ENCODE assay signal across 1 cellular context in the genomic region with DNA sequence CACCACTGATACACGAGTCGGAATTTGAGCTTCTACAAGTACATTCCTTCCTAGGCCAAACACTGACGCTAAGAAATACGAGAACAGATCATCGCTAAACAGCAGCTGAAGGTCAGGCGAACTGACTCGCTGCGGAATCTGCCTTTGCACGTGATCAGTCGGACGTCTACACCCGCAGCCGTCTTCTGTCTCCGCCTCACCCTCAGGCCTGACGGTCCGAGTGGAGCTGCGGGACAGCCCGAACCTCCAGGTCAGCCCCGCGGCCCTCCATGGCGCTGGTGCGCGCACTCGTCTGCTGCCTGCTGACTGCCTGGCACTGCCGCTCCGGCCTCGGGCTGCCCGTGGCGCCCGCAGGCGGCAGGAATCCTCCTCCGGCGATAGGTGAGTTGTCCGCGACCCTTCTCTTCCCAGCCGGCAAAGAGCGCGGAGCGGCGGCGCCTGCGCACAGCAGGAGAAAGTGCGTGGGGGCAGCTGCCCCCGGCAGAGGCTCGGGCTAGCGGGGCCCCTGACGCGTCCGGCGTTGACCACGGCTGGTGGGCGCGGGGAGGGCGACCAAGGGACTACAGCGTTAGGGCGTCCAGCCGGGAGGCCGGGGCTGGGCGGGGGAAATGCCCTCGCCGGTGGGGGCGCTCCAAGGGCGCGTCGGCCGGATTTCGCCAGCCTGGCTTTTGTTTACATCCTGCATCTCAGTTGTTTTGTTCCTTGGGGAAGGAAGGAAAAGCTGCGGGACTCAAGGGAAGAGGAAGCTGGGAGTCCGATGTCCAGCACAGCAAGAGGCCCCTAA.
TF ChIP-seq lines count a peak whose summit lies in the region.

A gene with protein sequence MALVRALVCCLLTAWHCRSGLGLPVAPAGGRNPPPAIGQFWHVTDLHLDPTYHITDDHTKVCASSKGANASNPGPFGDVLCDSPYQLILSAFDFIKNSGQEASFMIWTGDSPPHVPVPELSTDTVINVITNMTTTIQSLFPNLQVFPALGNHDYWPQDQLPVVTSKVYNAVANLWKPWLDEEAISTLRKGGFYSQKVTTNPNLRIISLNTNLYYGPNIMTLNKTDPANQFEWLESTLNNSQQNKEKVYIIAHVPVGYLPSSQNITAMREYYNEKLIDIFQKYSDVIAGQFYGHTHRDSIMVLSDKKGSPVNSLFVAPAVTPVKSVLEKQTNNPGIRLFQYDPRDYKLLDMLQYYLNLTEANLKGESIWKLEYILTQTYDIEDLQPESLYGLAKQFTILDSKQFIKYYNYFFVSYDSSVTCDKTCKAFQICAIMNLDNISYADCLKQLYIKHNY (plus strand): TSS at position 181 of the 784 bp plus-strand sequence. CDS start 89 bp downstream, at position 270.

TF ChIP-seq in HepG2, 621 proteins besides CTCF, POLR2A, EP300 and RAD21 (continued from another document and continues in another):
- TF ChIP-seq SPEN (CRISPR knock-in tag; IDR thresholded peaks at IDR 0.05; ENCODE audit: low read depth), result peak; percentile 81
- 0 out of 2 replicates have a peak, but pooled peaks have one; percentile 23 for TF ChIP-seq ZNF549 (CRISPR knock-in tag; IDR thresholded peaks at IDR 0.05)
- no peak; the same call in 1 of the 2 replicates for TF ChIP-seq ZNF143 (CRISPR knock-in tag; IDR thresholded peaks at IDR 0.05)
- TF ChIP-seq, protein P1, sequence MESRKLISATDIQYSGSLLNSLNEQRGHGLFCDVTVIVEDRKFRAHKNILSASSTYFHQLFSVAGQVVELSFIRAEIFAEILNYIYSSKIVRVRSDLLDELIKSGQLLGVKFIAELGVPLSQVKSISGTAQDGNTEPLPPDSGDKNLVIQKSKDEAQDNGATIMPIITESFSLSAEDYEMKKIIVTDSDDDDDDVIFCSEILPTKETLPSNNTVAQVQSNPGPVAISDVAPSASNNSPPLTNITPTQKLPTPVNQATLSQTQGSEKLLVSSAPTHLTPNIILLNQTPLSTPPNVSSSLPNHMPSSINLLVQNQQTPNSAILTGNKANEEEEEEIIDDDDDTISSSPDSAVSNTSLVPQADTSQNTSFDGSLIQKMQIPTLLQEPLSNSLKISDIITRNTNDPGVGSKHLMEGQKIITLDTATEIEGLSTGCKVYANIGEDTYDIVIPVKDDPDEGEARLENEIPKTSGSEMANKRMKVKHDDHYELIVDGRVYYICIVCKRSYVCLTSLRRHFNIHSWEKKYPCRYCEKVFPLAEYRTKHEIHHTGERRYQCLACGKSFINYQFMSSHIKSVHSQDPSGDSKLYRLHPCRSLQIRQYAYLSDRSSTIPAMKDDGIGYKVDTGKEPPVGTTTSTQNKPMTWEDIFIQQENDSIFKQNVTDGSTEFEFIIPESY (CRISPR knock-in tag; IDR thresholded peaks at IDR 0.05), result peak; percentile 20
- TF ChIP-seq, protein P2, sequence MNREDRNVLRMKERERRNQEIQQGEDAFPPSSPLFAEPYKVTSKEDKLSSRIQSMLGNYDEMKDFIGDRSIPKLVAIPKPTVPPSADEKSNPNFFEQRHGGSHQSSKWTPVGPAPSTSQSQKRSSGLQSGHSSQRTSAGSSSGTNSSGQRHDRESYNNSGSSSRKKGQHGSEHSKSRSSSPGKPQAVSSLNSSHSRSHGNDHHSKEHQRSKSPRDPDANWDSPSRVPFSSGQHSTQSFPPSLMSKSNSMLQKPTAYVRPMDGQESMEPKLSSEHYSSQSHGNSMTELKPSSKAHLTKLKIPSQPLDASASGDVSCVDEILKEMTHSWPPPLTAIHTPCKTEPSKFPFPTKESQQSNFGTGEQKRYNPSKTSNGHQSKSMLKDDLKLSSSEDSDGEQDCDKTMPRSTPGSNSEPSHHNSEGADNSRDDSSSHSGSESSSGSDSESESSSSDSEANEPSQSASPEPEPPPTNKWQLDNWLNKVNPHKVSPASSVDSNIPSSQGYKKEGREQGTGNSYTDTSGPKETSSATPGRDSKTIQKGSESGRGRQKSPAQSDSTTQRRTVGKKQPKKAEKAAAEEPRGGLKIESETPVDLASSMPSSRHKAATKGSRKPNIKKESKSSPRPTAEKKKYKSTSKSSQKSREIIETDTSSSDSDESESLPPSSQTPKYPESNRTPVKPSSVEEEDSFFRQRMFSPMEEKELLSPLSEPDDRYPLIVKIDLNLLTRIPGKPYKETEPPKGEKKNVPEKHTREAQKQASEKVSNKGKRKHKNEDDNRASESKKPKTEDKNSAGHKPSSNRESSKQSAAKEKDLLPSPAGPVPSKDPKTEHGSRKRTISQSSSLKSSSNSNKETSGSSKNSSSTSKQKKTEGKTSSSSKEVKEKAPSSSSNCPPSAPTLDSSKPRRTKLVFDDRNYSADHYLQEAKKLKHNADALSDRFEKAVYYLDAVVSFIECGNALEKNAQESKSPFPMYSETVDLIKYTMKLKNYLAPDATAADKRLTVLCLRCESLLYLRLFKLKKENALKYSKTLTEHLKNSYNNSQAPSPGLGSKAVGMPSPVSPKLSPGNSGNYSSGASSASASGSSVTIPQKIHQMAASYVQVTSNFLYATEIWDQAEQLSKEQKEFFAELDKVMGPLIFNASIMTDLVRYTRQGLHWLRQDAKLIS (CRISPR knock-in tag; IDR thresholded peaks at IDR 0.05), result no peak
- peak; percentile 97; the same call in 1 of the 2 replicates for TF ChIP-seq ZNF556 (CRISPR knock-in tag; IDR thresholded peaks at IDR 0.05; ENCODE audit: borderline replicate concordance)
- TF ChIP-seq NCOA5 (CRISPR knock-in tag; IDR thresholded peaks at IDR 0.05), result no peak
- TF ChIP-seq, protein P3, sequence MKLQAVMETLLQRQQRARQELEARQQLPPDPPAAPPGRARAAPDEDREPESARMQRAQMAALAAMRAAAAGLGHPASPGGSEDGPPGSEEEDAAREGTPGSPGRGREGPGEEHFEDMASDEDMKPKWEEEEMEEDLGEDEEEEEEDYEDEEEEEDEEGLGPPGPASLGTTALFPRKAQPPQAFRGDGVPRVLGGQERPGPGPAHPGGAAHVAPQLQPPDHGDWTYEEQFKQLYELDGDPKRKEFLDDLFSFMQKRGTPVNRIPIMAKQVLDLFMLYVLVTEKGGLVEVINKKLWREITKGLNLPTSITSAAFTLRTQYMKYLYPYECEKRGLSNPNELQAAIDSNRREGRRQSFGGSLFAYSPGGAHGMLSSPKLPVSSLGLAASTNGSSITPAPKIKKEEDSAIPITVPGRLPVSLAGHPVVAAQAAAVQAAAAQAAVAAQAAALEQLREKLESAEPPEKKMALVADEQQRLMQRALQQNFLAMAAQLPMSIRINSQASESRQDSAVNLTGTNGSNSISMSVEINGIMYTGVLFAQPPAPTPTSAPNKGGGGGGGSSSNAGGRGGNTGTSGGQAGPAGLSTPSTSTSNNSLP (IDR thresholded peaks at IDR 0.05; ENCODE audit: low read depth, low read length), result 0 out of 2 replicates have a peak, but pooled peaks have one; percentile 41
- peak; percentile 93; the same call in 1 of the 2 replicates for TF ChIP-seq ZNF274 (CRISPR knock-in tag; IDR thresholded peaks at IDR 0.05)
- TF ChIP-seq NFE2 (CRISPR knock-in tag; IDR thresholded peaks at IDR 0.05), result no peak
- TF ChIP-seq ZNF776 (CRISPR knock-in tag; IDR thresholded peaks at IDR 0.05), result peak; percentile 96; the same call in 1 of the 2 replicates
- TF ChIP-seq, protein P4, sequence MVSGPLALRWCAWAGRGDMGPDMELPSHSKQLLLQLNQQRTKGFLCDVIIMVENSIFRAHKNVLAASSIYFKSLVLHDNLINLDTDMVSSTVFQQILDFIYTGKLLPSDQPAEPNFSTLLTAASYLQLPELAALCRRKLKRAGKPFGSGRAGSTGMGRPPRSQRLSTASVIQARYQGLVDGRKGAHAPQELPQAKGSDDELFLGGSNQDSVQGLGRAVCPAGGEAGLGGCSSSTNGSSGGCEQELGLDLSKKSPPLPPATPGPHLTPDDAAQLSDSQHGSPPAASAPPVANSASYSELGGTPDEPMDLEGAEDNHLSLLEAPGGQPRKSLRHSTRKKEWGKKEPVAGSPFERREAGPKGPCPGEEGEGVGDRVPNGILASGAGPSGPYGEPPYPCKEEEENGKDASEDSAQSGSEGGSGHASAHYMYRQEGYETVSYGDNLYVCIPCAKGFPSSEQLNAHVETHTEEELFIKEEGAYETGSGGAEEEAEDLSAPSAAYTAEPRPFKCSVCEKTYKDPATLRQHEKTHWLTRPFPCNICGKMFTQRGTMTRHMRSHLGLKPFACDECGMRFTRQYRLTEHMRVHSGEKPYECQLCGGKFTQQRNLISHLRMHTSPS (CRISPR knock-in tag; IDR thresholded peaks at IDR 0.05; ENCODE audit: low read depth), result peak; percentile 99
- TF ChIP-seq FOXJ3 (CRISPR knock-in tag; IDR thresholded peaks at IDR 0.05; ENCODE audit: borderline replicate concordance), result no peak; the same call in 1 of the 2 replicates
- TF ChIP-seq DNMT3B (CRISPR knock-in tag; conservative IDR thresholded peaks at IDR 0.05), result peak; percentile 90
- peak; percentile 96 for TF ChIP-seq ZNF761 (CRISPR knock-in tag; conservative IDR thresholded peaks at IDR 0.05)
- TF ChIP-seq TP53 (CRISPR knock-in tag; conservative IDR thresholded peaks at IDR 0.05), result peak; percentile 78; the same call in 1 of the 2 replicates
- peak; percentile 36 for TF ChIP-seq U2AF1 (optimal IDR thresholded peaks at IDR 0.05; ENCODE audit: low read depth, low read length)
- TF ChIP-seq ZNF547 (CRISPR knock-in tag; IDR thresholded peaks at IDR 0.05), result peak; percentile 94
- TF ChIP-seq ZNF10 (CRISPR knock-in tag; IDR thresholded peaks at IDR 0.05; ENCODE audit: borderline replicate concordance, low read depth), result peak; percentile 80; the same call in 1 of the 2 replicates
- TF ChIP-seq HCFC1 (IDR thresholded peaks at IDR 0.05; ENCODE audit: low read depth, low read length), result no peak
- TF ChIP-seq REL (CRISPR knock-in tag; conservative IDR thresholded peaks at IDR 0.05), result peak; percentile 85; the same call in 1 of the 2 replicates
- TF ChIP-seq, protein P5, sequence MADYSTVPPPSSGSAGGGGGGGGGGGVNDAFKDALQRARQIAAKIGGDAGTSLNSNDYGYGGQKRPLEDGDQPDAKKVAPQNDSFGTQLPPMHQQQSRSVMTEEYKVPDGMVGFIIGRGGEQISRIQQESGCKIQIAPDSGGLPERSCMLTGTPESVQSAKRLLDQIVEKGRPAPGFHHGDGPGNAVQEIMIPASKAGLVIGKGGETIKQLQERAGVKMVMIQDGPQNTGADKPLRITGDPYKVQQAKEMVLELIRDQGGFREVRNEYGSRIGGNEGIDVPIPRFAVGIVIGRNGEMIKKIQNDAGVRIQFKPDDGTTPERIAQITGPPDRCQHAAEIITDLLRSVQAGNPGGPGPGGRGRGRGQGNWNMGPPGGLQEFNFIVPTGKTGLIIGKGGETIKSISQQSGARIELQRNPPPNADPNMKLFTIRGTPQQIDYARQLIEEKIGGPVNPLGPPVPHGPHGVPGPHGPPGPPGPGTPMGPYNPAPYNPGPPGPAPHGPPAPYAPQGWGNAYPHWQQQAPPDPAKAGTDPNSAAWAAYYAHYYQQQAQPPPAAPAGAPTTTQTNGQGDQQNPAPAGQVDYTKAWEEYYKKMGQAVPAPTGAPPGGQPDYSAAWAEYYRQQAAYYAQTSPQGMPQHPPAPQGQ (CRISPR knock-in tag; IDR thresholded peaks at IDR 0.05; ENCODE audit: borderline replicate concordance), result no peak
- TF ChIP-seq ZNF335 (CRISPR knock-in tag; IDR thresholded peaks at IDR 0.05), result peak; percentile 93
- TF ChIP-seq ZNF619 (CRISPR knock-in tag; IDR thresholded peaks at IDR 0.05), result peak; percentile 91
- peak; percentile 97; the same call in 1 of the 2 replicates for TF ChIP-seq ZNF136 (CRISPR knock-in tag; IDR thresholded peaks at IDR 0.05; ENCODE audit: low read depth)
- TF ChIP-seq GZF1 (CRISPR knock-in tag; IDR thresholded peaks at IDR 0.05), result peak; percentile 83; the same call in 1 of the 2 replicates
- peak; percentile 85; the same call in 1 of the 2 replicates for TF ChIP-seq ZNF234 (CRISPR knock-in tag; conservative IDR thresholded peaks at IDR 0.05)
- TF ChIP-seq ZNF343 (CRISPR knock-in tag; IDR thresholded peaks at IDR 0.05), result peak; percentile 84; the same call in 1 of the 2 replicates
- peak; percentile 74; the same call in 1 of the 2 replicates for TF ChIP-seq KLF9 (CRISPR knock-in tag; IDR thresholded peaks at IDR 0.05; ENCODE audit: low read depth)
- peak; percentile 83; the same call in 1 of the 2 replicates for TF ChIP-seq ZNF543 (CRISPR knock-in tag; IDR thresholded peaks at IDR 0.05)
- TF ChIP-seq ZNF550 (CRISPR knock-in tag; IDR thresholded peaks at IDR 0.05; ENCODE audit: borderline replicate concordance), result 0 out of 2 replicates have a peak, but pooled peaks have one; percentile 26
- TF ChIP-seq, protein P6, sequence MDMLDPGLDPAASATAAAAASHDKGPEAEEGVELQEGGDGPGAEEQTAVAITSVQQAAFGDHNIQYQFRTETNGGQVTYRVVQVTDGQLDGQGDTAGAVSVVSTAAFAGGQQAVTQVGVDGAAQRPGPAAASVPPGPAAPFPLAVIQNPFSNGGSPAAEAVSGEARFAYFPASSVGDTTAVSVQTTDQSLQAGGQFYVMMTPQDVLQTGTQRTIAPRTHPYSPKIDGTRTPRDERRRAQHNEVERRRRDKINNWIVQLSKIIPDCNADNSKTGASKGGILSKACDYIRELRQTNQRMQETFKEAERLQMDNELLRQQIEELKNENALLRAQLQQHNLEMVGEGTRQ (IDR thresholded peaks at IDR 0.05; ENCODE audit: low read depth, low read length), result peak; percentile 20; the same call in 1 of the 2 replicates
- TF ChIP-seq, protein P6 (CRISPR knock-in tag; IDR thresholded peaks at IDR 0.05; ENCODE audit: borderline replicate concordance), result peak; percentile 68; the same call in 1 of the 2 replicates
- TF ChIP-seq KLF16 (CRISPR knock-in tag; IDR thresholded peaks at IDR 0.05), result peak in 1 of 2 experiments; percentile 98; a peak in 2 of 4 replicates
- TF ChIP-seq JUN (CRISPR knock-in tag; IDR thresholded peaks at IDR 0.05), result peak; percentile 53; the same call in 1 of the 2 replicates
